1 cellular context compared by ENCODE assay signal in the genomic region with DNA sequence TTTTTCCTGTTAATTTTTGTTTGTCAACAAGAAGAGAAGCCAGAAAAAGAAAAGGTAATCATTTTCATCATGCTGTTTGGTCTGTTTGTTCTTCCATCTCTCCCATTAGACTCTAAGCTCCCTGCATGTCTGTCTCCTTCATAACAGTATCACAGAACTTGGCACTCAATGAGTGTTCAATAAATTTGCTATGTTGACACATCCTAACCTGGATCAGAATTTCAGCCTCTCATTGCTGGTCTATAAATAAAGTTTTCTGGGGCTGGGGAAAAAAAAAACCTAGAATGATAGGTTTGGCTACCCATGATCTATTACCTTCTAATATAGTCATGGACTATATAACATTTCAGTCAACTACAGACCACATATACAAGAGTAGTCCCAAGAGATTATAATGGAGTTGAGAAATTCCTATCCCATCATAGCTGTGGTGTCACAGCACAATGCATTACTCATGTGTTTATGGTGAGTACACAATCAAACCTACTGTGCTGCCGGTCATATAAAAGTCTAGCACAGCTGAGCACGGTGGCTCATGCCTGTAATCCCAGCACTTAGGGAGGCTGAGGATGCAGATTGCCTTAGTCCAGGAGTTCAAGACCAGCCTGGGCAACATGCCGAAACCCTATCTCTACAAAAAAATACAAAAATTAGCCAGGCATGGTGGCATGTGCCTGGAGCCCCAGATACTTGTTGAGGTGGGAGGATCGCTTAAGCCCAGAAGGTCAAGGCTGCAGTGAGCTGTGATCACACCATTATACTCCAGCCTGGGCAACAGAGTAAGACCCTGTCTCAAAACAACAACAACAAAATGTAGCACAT.
TF ChIP-seq lines count a peak whose summit lies in the region.

No MANE protein-coding gene starts in this region.

TF ChIP-seq in HCT116, 20 proteins besides CTCF, POLR2A, EP300 and RAD21 (continued from another document):
- TF ChIP-seq, protein P1, sequence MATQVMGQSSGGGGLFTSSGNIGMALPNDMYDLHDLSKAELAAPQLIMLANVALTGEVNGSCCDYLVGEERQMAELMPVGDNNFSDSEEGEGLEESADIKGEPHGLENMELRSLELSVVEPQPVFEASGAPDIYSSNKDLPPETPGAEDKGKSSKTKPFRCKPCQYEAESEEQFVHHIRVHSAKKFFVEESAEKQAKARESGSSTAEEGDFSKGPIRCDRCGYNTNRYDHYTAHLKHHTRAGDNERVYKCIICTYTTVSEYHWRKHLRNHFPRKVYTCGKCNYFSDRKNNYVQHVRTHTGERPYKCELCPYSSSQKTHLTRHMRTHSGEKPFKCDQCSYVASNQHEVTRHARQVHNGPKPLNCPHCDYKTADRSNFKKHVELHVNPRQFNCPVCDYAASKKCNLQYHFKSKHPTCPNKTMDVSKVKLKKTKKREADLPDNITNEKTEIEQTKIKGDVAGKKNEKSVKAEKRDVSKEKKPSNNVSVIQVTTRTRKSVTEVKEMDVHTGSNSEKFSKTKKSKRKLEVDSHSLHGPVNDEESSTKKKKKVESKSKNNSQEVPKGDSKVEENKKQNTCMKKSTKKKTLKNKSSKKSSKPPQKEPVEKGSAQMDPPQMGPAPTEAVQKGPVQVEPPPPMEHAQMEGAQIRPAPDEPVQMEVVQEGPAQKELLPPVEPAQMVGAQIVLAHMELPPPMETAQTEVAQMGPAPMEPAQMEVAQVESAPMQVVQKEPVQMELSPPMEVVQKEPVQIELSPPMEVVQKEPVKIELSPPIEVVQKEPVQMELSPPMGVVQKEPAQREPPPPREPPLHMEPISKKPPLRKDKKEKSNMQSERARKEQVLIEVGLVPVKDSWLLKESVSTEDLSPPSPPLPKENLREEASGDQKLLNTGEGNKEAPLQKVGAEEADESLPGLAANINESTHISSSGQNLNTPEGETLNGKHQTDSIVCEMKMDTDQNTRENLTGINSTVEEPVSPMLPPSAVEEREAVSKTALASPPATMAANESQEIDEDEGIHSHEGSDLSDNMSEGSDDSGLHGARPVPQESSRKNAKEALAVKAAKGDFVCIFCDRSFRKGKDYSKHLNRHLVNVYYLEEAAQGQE (IDR thresholded peaks at IDR 0.05; ENCODE audit: low read depth) = no peak
- no peak for TF ChIP-seq EZH2phosphoT487 (IDR thresholded peaks at IDR 0.05; ENCODE audit: borderline replicate concordance)
- no peak for TF ChIP-seq ZFX (IDR thresholded peaks at IDR 0.05)
- no peak for TF ChIP-seq ZNF274 (IDR thresholded peaks at IDR 0.05; ENCODE audit: low read depth, low read length)
- no peak for TF ChIP-seq CBX3 (IDR thresholded peaks at IDR 0.05; ENCODE audit: low read depth)
- TF ChIP-seq, protein P2, sequence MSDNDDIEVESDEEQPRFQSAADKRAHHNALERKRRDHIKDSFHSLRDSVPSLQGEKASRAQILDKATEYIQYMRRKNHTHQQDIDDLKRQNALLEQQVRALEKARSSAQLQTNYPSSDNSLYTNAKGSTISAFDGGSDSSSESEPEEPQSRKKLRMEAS (IDR thresholded peaks at IDR 0.05) = no peak
- no peak for TF ChIP-seq JUND (IDR thresholded peaks at IDR 0.05)
- TF ChIP-seq, protein P3, sequence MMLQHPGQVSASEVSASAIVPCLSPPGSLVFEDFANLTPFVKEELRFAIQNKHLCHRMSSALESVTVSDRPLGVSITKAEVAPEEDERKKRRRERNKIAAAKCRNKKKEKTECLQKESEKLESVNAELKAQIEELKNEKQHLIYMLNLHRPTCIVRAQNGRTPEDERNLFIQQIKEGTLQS (IDR thresholded peaks at IDR 0.05) = no peak
- TF ChIP-seq SRF (IDR thresholded peaks at IDR 0.05; ENCODE audit: low read depth) = no peak
- no peak for TF ChIP-seq FOSL1 (IDR thresholded peaks at IDR 0.05; ENCODE audit: low read depth)
- TF ChIP-seq SIN3A (IDR thresholded peaks at IDR 0.05; ENCODE audit: low read depth) = no peak
- TF ChIP-seq SP1 (IDR thresholded peaks at IDR 0.05; ENCODE audit: low read depth) = no peak
- no peak for TF ChIP-seq YY1 (IDR thresholded peaks at IDR 0.05; ENCODE audit: extremely low read depth, insufficient replicate concordance, low read depth, low read length)
- no peak for TF ChIP-seq TCF7L2 (IDR thresholded peaks at IDR 0.05; ENCODE audit: borderline replicate concordance, extremely low read depth, insufficient read depth, insufficient read length)
TF ChIP-seq in HCT116: peak in this region for 0.
